8 cellular contexts compared by ENCODE assay signal in genomic region chr4:184473265-184473514, GRCh38. TPM values are rescaled to one million over a fixed set of nuclear protein-coding genes. Genes with fewer than 3 reads are reported as not detected.
DNase-seq lines count a peak whose midpoint lies in the region; ATAC-seq and TF ChIP-seq lines count a peak whose summit lies in the region.

No MANE protein-coding gene starts in this region.

- H3K9me3 ChIP-seq in adipocyte (ENCODE audit: control insufficient read depth, low read length) (no peaks in the 10 kb centered on the region), vagina (no peaks in the 10 kb centered on the region)

- peaks cover 39% of the 10 kb centered on the region for H3K4me1 ChIP-seq in adipocyte (ENCODE audit: control insufficient read depth, insufficient read depth, low read length)
- peaks cover 58% of the 10 kb centered on the region for H3K4me1 ChIP-seq in vagina

- H3K4me3 ChIP-seq in adipocyte (ENCODE audit: low read length) (peak overlapping the region; percentile 99), vagina (peak overlapping the region; percentile 77 to 95)

- peak overlapping the region; percentile 93 for H3K27ac ChIP-seq in layer of hippocampus (ENCODE audit: low read depth, low read length)
- peak overlapping the region; percentile 99 for H3K27ac ChIP-seq in vagina

- H3K27me3 ChIP-seq in adipocyte (replicated peaks; ENCODE audit: control insufficient read depth, insufficient read depth, low read length) (no peaks in the 10 kb centered on the region), layer of hippocampus (ENCODE audit: control insufficient read depth, insufficient read depth, low read length) (no peaks in the 10 kb centered on the region), vagina (no peaks in the 10 kb centered on the region)

- no peak for ATAC-seq in HG02938 (IDR thresholded peaks at IDR 0.05; ENCODE audit: unreplicated experiment)

- peak overlapping the region; percentile 96 for H3K9ac ChIP-seq in adipocyte (ENCODE audit: low read length)

- TF ChIP-seq POLR2A in vagina (IDR thresholded peaks at IDR 0.05): no peak

- intact Hi-C loops in vagina (cut with DNase I): loop anchor here (10.0 kb wide), 3 partner anchors 62 to 188 kb away; no protein-coding TSS in a partner anchor

- no peak for TF ChIP-seq CTCF in vagina (IDR thresholded peaks at IDR 0.05)

- H3K36me3 ChIP-seq in adipocyte (ENCODE audit: control insufficient read depth, insufficient read depth, low read length, severe bottlenecking) (no peaks in the 10 kb centered on the region), vagina (no peaks in the 10 kb centered on the region)

- DNase-seq in stimulated activated CD4-positive, alpha-beta T cell treated with anti-CD3 and anti-CD28 coated beads, Interleukin-4, amount 100 ng/mL, for 1 hour: peak; percentile 42
- DNase-seq in stimulated activated CD4-positive, alpha-beta T cell treated with anti-CD3 and anti-CD28 coated beads, Interleukin-1b, Interleukin-23, amount 100 ng/mL, for 48 hours: no peak
- no peak for DNase-seq in adipocyte (ENCODE audit: low read depth)
- no peak for DNase-seq in vagina (ENCODE audit: extremely low spot score in 2 of 2)
- no peak for DNase-seq in foreskin melanocyte
- no peak for DNase-seq in NCI-H345 treated with DMSO at 0.1 percent for 48 hours (lab: John Stamatoyannopoulos, UW; ENCODE audit: unreplicated experiment)

RNA-seq across cellular contexts. Expression of gene IRF2, which starts 1.2 kb away (rescaled TPM):
- 18.7 TPM for total RNA-seq in vagina
